In the genomic region with DNA sequence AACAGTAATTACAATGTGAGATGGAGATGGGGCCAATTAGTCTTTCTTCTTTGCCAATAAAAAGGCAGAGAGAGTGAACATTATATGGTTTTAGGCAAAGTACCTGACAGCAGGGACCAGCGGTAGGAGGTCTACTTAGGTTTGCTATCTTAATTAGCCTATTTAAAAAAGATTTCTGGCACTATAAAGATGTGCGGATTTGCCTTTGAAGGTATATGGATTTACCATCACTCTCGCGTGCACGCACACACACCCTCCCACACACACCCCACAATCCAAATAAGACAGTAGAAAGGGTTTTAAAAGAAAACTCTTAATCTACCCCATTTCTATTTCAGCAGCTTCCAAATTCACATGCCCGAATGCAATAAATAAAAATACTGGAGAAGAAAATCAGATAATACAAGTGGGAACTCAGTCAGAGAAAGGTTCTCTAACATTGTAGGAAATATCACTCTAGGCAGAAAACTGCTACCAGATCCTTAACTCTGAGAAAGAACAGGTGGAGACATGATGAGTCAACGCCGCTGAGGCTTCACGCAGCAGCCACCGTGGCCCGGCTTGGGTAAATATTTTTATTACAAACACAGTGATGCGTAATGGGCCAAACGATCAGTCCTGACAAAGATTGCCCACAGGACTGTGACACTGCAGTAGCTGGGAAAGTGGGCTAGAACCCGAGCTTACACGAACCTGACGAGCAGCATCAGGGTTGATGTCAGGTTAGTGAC, we compare ENCODE assay signal across 1 cellular context.
TF ChIP-seq lines count a peak whose summit lies in the region.

No MANE protein-coding gene starts in this region.

TF ChIP-seq in HepG2, 621 proteins besides CTCF, POLR2A, EP300 and RAD21 (continued from another document):
- no peak for TF ChIP-seq PRDM15 (CRISPR knock-in tag; IDR thresholded peaks at IDR 0.05)
- peak; percentile 49; the same call in 1 of the 2 replicates for TF ChIP-seq TCF7 (IDR thresholded peaks at IDR 0.05; ENCODE audit: low read depth)
- no peak for TF ChIP-seq CBX1 (IDR thresholded peaks at IDR 0.05; ENCODE audit: low read depth)
- no peak for TF ChIP-seq NAIF1 (CRISPR knock-in tag; IDR thresholded peaks at IDR 0.05; ENCODE audit: borderline replicate concordance)
- no peak for TF ChIP-seq ZNF562 (CRISPR knock-in tag; IDR thresholded peaks at IDR 0.05; ENCODE audit: borderline replicate concordance)
- no peak for TF ChIP-seq ZNF850 (CRISPR knock-in tag; conservative IDR thresholded peaks at IDR 0.05)
- peak; percentile 55; the same call in 1 of the 3 replicates for TF ChIP-seq MXI1 (IDR thresholded peaks at IDR 0.05; ENCODE audit: borderline replicate concordance, low read depth, low read length)
- no peak for TF ChIP-seq ZSCAN29 (CRISPR knock-in tag; conservative IDR thresholded peaks at IDR 0.05)
- TF ChIP-seq UBTF (CRISPR knock-in tag; IDR thresholded peaks at IDR 0.05): peak; percentile 30; the same call in 1 of the 2 replicates
- TF ChIP-seq TEF (CRISPR knock-in tag; IDR thresholded peaks at IDR 0.05): no peak
- TF ChIP-seq ZNF343 (CRISPR knock-in tag; IDR thresholded peaks at IDR 0.05): no peak
- TF ChIP-seq IKZF4 (CRISPR knock-in tag; IDR thresholded peaks at IDR 0.05; ENCODE audit: borderline replicate concordance, low read depth, not compliant biosample characterization): no peak
- TF ChIP-seq ARNT2 (CRISPR knock-in tag; IDR thresholded peaks at IDR 0.05; ENCODE audit: low read depth): no peak
- TF ChIP-seq ATF7-NPFF (CRISPR knock-in tag; IDR thresholded peaks at IDR 0.05; ENCODE audit: low read depth): no peak
- TF ChIP-seq, protein P1, sequence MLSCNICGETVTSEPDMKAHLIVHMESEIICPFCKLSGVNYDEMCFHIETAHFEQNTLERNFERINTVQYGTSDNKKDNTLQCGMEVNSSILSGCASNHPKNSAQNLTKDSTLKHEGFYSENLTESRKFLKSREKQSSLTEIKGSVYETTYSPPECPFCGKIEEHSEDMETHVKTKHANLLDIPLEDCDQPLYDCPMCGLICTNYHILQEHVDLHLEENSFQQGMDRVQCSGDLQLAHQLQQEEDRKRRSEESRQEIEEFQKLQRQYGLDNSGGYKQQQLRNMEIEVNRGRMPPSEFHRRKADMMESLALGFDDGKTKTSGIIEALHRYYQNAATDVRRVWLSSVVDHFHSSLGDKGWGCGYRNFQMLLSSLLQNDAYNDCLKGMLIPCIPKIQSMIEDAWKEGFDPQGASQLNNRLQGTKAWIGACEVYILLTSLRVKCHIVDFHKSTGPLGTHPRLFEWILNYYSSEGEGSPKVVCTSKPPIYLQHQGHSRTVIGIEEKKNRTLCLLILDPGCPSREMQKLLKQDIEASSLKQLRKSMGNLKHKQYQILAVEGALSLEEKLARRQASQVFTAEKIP (CRISPR knock-in tag; IDR thresholded peaks at IDR 0.05; ENCODE audit: borderline replicate concordance): no peak
- no peak for TF ChIP-seq LCORL (IDR thresholded peaks at IDR 0.05)
- TF ChIP-seq LCORL (CRISPR knock-in tag; IDR thresholded peaks at IDR 0.05): peak; percentile 32; the same call in 1 of the 2 replicates
- TF ChIP-seq ZNF839 (CRISPR knock-in tag; IDR thresholded peaks at IDR 0.05; ENCODE audit: borderline replicate concordance): no peak
- 0 out of 2 replicates have a peak, but pooled peaks have one; percentile 13 for TF ChIP-seq CEBPG (CRISPR knock-in tag; IDR thresholded peaks at IDR 0.05)
- no peak for TF ChIP-seq TAF15 (IDR thresholded peaks at IDR 0.05; ENCODE audit: low read depth, low read length, poor library complexity, severe bottlenecking)
- no peak for TF ChIP-seq CREBL2 (CRISPR knock-in tag; IDR thresholded peaks at IDR 0.05; ENCODE audit: borderline replicate concordance)
- TF ChIP-seq ZNF512B (CRISPR knock-in tag; IDR thresholded peaks at IDR 0.05; ENCODE audit: borderline replicate concordance): no peak
- no peak for TF ChIP-seq ZFYVE20 (CRISPR knock-in tag; IDR thresholded peaks at IDR 0.05; ENCODE audit: borderline replicate concordance, low read depth)
- TF ChIP-seq POGZ (CRISPR knock-in tag; IDR thresholded peaks at IDR 0.05): no peak
TF ChIP-seq in HepG2: peak in this region for 106.
